Comparison of ENCODE assay signal across 8 cellular contexts in the genomic region with DNA sequence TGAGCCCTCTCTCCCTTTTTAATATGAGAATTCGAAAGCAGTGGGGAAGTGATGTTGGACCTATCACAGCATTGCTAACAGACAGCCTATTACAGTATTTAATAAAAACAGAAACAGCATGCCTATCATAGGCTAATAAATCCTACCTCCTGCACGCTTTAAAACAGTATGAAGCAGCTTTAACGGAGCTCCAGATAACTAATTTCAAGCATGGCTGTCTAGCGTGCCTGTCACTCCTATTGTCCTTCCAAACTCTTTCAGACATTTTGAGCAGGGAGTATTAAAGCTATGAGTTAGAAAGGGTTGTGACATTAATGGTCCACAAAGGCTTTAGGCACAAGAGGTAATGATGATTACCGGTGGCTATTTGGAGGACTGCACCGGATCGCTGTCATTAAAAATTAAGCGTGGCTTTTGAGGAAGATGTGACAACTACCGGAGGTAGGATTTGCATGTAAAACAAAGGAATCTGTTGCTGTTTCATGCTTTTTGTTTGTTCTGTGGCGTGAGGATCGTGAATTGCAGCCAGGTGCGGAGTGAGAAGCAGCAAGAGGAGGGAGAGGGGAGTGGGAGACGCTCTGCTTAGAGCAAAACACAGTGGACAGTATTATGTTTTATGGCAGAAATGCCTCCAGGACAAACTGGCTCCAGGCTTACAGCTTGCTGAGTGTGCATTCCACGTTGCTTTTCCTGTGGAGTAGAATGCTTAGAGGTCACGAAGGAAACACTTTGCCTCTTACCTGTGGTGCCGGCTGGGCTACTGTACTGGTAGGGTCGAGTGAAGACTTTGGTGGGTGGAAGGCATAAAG. TPM values are rescaled to one million over a fixed set of nuclear protein-coding genes. Genes with fewer than 3 reads are reported as not detected.
A peak's percentile ranks its signal among the peaks of the same experiment; 100 is the strongest.
DNase-seq lines count a peak whose midpoint lies in the region; TF ChIP-seq lines count a peak whose summit lies in the region.

A gene (plus strand): TSS at position 166 of the 809 bp plus-strand sequence.

- H3K27ac Mint-ChIP-seq in Calu3 (ENCODE audit: unreplicated experiment): no peak within 1 kb of the TSS

- H3K4me1 Mint-ChIP-seq in Calu3 (ENCODE audit: low read depth, unreplicated experiment): no peaks in the 10 kb centered on the region

- H3K9me3 Mint-ChIP-seq in Calu3 (ENCODE audit: low read depth, unreplicated experiment): no peaks in the 10 kb centered on the region

- H3K27me3 ChIP-seq in colonic mucosa (no peaks in the 10 kb centered on the region), muscle layer of colon (ENCODE audit: control insufficient read depth in 1 of 2, insufficient read depth in 2 of 2, low read length in 2 of 2) (no peaks in the 10 kb centered on the region)

- no peaks in the 10 kb centered on the region for H3K27me3 Mint-ChIP-seq in Calu3 (ENCODE audit: unreplicated experiment)

- no peak for TF ChIP-seq CTCF in Calu3 (IDR thresholded peaks at IDR 0.05; ENCODE audit: unreplicated experiment)
- TF ChIP-seq CTCF in colonic mucosa (IDR thresholded peaks at IDR 0.05): no peak

- H3K4me3 ChIP-seq in colonic mucosa: peak within 1 kb of the TSS; percentile 23
- peak within 1 kb of the TSS; percentile 45 to 76 for H3K4me3 ChIP-seq in muscle layer of colon (ENCODE audit: low read depth in 1 of 2, low read length in 2 of 2)

- peak within 1 kb of the TSS in 1 of 2 donors; percentile 35 for H3K9ac ChIP-seq in colonic mucosa (ENCODE audit: low read depth in 2 of 2, low read length in 2 of 2)
- H3K9ac ChIP-seq in muscle layer of colon (ENCODE audit: low read length): no peak within 1 kb of the TSS

- H3K9me3 ChIP-seq in colonic mucosa: no peaks in the 10 kb centered on the region
- no peaks in the 10 kb centered on the region for H3K9me3 ChIP-seq in muscle layer of colon (ENCODE audit: low read length)

- H3K4me1 ChIP-seq in colonic mucosa: no peaks in the 10 kb centered on the region
- peaks cover 7% of the 10 kb centered on the region for H3K4me1 ChIP-seq in muscle layer of colon (ENCODE audit: insufficient read depth, low read length)

- no TSS peak for BruUV-seq in Calu3 (replicated peaks; lab: Mats Ljungman, UMichigan)

- CTCF ChIA-PET in Calu3 (lab: Charles Lee): no interaction called here

- H3K27ac ChIP-seq in colonic mucosa (no peak within 1 kb of the TSS), muscle layer of colon (ENCODE audit: low read depth, low read length) (peak within 1 kb of the TSS; percentile 17)

- peak within 1 kb of the TSS; percentile 56 for H3K4me3 Mint-ChIP-seq in Calu3 (ENCODE audit: low read depth, unreplicated experiment)

- H3K36me3 Mint-ChIP-seq in Calu3 (ENCODE audit: insufficient read depth, unreplicated experiment): no peaks in the 10 kb centered on the region

- intact Hi-C loops in Calu3 (cut with micrococcal nuclease; ENCODE audit: unreplicated experiment) (no loop called here), colonic mucosa (cut with DNase I) (no loop called here)

- H3K36me3 ChIP-seq in colonic mucosa (no peaks in the 10 kb centered on the region), muscle layer of colon (ENCODE audit: insufficient read depth, low read length) (no peaks in the 10 kb centered on the region)

- DNase-seq in Calu3 (no peak), NCI-H146 (lab: John Stamatoyannopoulos, UW) (peak; percentile 99), colonic mucosa (no peak), cerebellar nuclear complex (lab: John Stamatoyannopoulos, UW) (no peak), COLO829 (ENCODE audit: low spot score) (no peak), ecto neural progenitor cell (ENCODE audit: low spot score) (no peak), activated gamma-delta T cell treated with Interleukin-2 at 50 U/mL for 16 hours (no peak)

RNA-seq across cellular contexts. Expression of the gene that starts here (rescaled TPM):
- not detected in 2 replicates for total RNA-seq in Calu3 (2022)
- under 1 TPM; 0.42 to 0.72 TPM for total RNA-seq in colonic mucosa
